In the genomic region with DNA sequence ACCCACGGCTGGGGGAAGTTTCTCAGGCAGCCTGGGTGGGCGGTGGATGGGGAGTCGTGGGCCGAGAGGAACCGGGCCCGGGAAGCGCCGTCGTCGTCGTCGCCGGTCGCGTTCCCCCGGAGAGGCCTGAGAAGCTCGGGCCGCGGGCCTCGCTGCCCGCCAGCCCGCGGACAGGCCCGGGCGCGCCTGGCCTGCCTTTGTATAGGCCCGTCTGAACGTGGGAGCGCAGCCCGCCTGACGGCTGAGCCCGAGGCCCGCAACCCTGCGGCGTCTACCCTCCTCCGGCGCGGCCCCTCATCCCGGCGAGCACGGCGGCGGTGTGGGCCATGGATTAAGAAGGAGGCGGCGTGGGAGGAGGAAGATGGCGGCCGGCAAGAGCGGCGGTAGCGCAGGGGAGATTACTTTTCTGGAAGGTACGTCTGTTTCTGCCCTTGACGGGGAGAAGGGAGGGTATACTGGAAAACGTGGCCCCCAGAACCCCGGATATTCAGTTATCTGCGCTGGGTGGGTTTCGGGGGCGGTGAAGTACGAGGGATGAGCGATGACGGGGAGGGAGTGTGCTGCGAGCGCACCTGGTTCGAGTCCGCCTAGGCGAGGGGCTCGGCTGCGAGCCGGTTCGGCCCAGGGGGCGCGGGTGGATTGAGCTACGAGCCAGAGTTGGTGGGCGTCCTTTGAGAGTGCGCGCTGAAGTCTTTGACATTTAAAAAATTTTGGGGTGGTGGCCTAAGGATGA, we compare ENCODE assay signal across 8 cellular contexts. TPM values are rescaled to one million over a fixed set of nuclear protein-coding genes. Genes with fewer than 3 reads are reported as not detected.
DNase-seq lines count a peak whose midpoint lies in the region; TF ChIP-seq lines count a peak whose summit lies in the region.

No MANE protein-coding gene starts in this region.

- peaks cover 38% of the 10 kb centered on the region for H3K4me1 Mint-ChIP-seq in dendritic cell treated with granulocyte-macrophage colony-stimulating factor and Interleukin-4, amounts not matched to agents 40 ng/mL and 50 ng/mL, for 4 days (ENCODE audit: low read depth)

- H3K4me3 Mint-ChIP-seq in dendritic cell treated with granulocyte-macrophage colony-stimulating factor and Interleukin-4, amounts not matched to agents 40 ng/mL and 50 ng/mL, for 4 days = peak overlapping the region; percentile 93

- peak overlapping the region; percentile 93 for H3K27ac Mint-ChIP-seq in dendritic cell treated with granulocyte-macrophage colony-stimulating factor and Interleukin-4, amounts not matched to agents 40 ng/mL and 50 ng/mL, for 4 days

- H3K9me3 Mint-ChIP-seq in dendritic cell treated with granulocyte-macrophage colony-stimulating factor and Interleukin-4, amounts not matched to agents 40 ng/mL and 50 ng/mL, for 4 days = no peaks in the 10 kb centered on the region

- H3K27me3 Mint-ChIP-seq in dendritic cell treated with granulocyte-macrophage colony-stimulating factor and Interleukin-4, amounts not matched to agents 40 ng/mL and 50 ng/mL, for 4 days = peaks cover 2% of the 10 kb centered on the region

- TF ChIP-seq POLR2A in NB4 (IDR thresholded peaks at IDR 0.05; ENCODE audit: extremely low read depth, insufficient read length) = no peak

- no peak for TF ChIP-seq CTCF in HFF-Myc (IDR thresholded peaks at IDR 0.05; ENCODE audit: low read depth, low read length, missing control alignments)
- TF ChIP-seq CTCF in NB4 (IDR thresholded peaks at IDR 0.05; ENCODE audit: low read depth, low read length) = no peak

- intact Hi-C loops in dendritic cell treated with granulocyte-macrophage colony-stimulating factor and Interleukin-4, amounts not matched to agents 40 ng/mL and 50 ng/mL, for 4 days (cut with micrococcal nuclease) = loop anchor here (5.0 to 10.0 kb wide), 2 partner anchors 315 to 358 kb away; a partner anchor contains a TSS

- DNase-seq in DMS153 (lab: John Stamatoyannopoulos, UW) (peak; percentile 56), DMS153 treated with DMSO at 0.1 percent for 48 hours (lab: John Stamatoyannopoulos, UW; ENCODE audit: unreplicated experiment) (no peak), HFF-Myc (ENCODE audit: extremely low read depth, low read depth) (no peak), NB4 (ENCODE audit: low read depth) (peak; percentile 73), lung microvascular endothelial cell (ENCODE audit: low read depth in 2 of 2) (peak; percentile 60 to 72)
- DNase-seq in activated CD4-positive, alpha-beta T cell treated with anti-CD3 and anti-CD28 coated beads for 48 hours = peak; percentile 75
- DNase-seq in stimulated activated CD8-positive, alpha-beta memory T cell treated with anti-CD3 and anti-CD28 coated beads, Interleukin-15, amount 100 ng/mL, for 24 hours (ENCODE audit: low read depth) = peak; percentile 31

- peaks cover 26% of the 10 kb centered on the region for H3K36me3 Mint-ChIP-seq in dendritic cell treated with granulocyte-macrophage colony-stimulating factor and Interleukin-4, amounts not matched to agents 40 ng/mL and 50 ng/mL, for 4 days (ENCODE audit: low read depth)

- H3K4me3 ChIP-seq in HFF-Myc (replicated peaks; ENCODE audit: low read depth, low read length) = peak overlapping the region; percentile 79
- H3K4me3 ChIP-seq in NB4 (ENCODE audit: low read depth, low read length) = peak overlapping the region; percentile 97

RNA-seq across cellular contexts. Expression of a gene that starts 0.7 kb away (rescaled TPM):
- total RNA-seq in lung microvascular endothelial cell = 31.4 and 39.5 TPM in 2 replicates

Comparison
In these comparisons a context has a peak if more than half of its experiments do, and no peak if none do; other contexts are left out.
1. DNase-seq: peak in DMS153 (single experiment), NB4 (single experiment), activated CD4-positive, alpha-beta T cell treated with anti-CD3 and anti-CD28 coated beads for 48 hours (single experiment), lung microvascular endothelial cell (2 of 2) and stimulated activated CD8-positive, alpha-beta memory T cell treated with anti-CD3 and anti-CD28 coated beads, Interleukin-15, amount 100 ng/mL, for 24 hours (single experiment); none in DMS153 treated with DMSO at 0.1 percent for 48 hours (single experiment) and HFF-Myc (single experiment).